In genomic region chr19:5719961-5720790, GRCh38 we compare ENCODE assay signal across 8 cellular contexts. TPM values are rescaled to one million over a fixed set of nuclear protein-coding genes. Genes with fewer than 3 reads are reported as not detected.
A peak's percentile ranks its signal among the peaks of the same experiment; 100 is the strongest.
DNase-seq lines count a peak whose midpoint lies in the region; ATAC-seq and TF ChIP-seq lines count a peak whose summit lies in the region.

TSS of gene CATSPERD (plus strand) at chr19:5720637. CDS start at chr19:5720738, 101 bp downstream.
TSS of gene LONP1 (minus strand) at chr19:5720146. CDS start at chr19:5720132, 14 bp downstream.

- peak; percentile 87 for TF ChIP-seq CTCF in CD14-positive monocyte (IDR thresholded peaks at IDR 0.05)

- peaks cover 0 to 3% (median 0%) of the 10 kb centered on the region in 7 donors for H3K9me3 Mint-ChIP-seq in CD14-positive monocyte

- H3K4me3 Mint-ChIP-seq in CD14-positive monocyte: peak within 1 kb of the TSS; percentile 81 to 90

- peak; percentile 99 for DNase-seq in CD14-positive monocyte (ENCODE audit: low spot score)
- peak; percentile 88 for DNase-seq in NCI-H526 treated with DMSO at 0.1 percent for 48 hours (lab: John Stamatoyannopoulos, UW)
- DNase-seq in activated CD4-positive, alpha-beta T cell treated with anti-CD3 and anti-CD28 coated beads, Interleukin-2, amount 50 U/mL, for 1 hour: peak; percentile 97
- peak; percentile 99 for DNase-seq in dedifferentiated amniotic fluid mesenchymal stem cell (ENCODE audit: extremely low spot score)
- peak; percentile 99 for DNase-seq in left lobe of liver (ENCODE audit: low spot score)
- DNase-seq in stimulated activated CD4-positive, alpha-beta T cell treated with anti-CD3 and anti-CD28 coated beads, Interleukin-2, amount 100 ng/mL, for 4 hours (ENCODE audit: low read depth): peak; percentile 97

- ATAC-seq in GM19328 (IDR thresholded peaks at IDR 0.05; ENCODE audit: unreplicated experiment) (peak; percentile 88), HG03520 (IDR thresholded peaks at IDR 0.05; ENCODE audit: unreplicated experiment) (peak; percentile 84), left lobe of liver (peak; percentile 94)

- H3K36me3 Mint-ChIP-seq in CD14-positive monocyte: peaks cover 7 to 14% of the 10 kb centered on the region in 2 donors

- peak within 1 kb of the TSS; percentile 90 to 95 (median 94) for H3K27ac Mint-ChIP-seq in CD14-positive monocyte

- intact Hi-C loops in CD14-positive monocyte (cut with micrococcal nuclease): loop anchor here (2.0 to 5.0 kb wide), 4 partner anchors 29 to 97 kb away; partner anchors contain the start of genes DUS3L (in 2 of the 2), RPL36 (in 2 of the 2), SAFB (in 1 of the 2) and SAFB2 (in 1 of the 2)

- peaks cover 0 to 8% (median 2%) of the 10 kb centered on the region in 3 donors for H3K27me3 Mint-ChIP-seq in CD14-positive monocyte (ENCODE audit: low read depth in 3 of 3)

- H3K4me1 Mint-ChIP-seq in CD14-positive monocyte: peaks cover 26% of the 10 kb centered on the region

RNA-seq across cellular contexts. Expression of gene CATSPERD, which starts in this region (rescaled TPM):
- not detected for polyA plus RNA-seq in CD14-positive monocyte
- total RNA-seq in left lobe of liver: not detected

RNA-seq across cellular contexts. Expression of gene LONP1, which starts in this region (rescaled TPM):
- polyA plus RNA-seq in CD14-positive monocyte: 10 to 100 TPM; 12.1 to 13.8 TPM
- 68.7 TPM for total RNA-seq in left lobe of liver

Comparison
In these comparisons a context has a peak if more than half of its experiments do, and no peak if none do; other contexts are left out.
1. Peak in every context shown above with its lines: DNase-seq and ATAC-seq.